In the genomic region with DNA sequence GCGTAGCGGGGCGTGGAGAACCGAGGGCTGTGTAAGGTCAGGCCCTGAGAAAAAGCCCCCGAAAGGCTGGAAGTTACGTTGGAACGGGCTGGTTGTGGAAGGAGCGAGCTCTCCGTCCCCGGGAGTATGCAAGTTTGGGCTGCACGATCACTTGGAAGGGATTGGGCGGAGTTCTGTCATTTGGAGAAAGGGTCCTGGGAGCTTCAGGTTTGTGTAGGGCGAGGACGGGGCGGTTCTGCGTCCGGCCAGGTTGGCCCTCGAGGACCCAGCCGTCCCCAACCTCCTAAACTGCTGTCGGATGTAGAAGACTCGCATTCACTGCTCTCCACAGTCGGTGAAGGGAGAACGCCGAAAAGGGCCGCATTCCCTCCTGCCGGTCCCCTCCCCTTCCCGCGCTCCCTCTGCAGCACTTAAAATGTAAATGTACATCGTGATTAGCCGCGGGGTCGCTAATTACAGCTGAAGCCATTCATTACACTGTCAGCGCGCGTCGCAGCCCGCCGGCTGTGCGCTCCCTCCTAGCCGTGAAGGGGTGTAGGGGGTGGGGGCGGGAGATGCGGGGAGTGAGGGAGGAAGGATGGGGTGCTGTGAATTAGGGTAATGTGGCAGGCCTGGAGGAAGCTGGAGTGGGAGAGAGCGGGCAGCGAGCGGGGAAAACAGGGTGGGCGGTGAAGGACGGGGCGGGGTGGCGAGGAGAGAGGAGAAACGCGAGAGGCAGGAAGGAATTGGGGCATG, we compare ENCODE assay signal across 10 cellular contexts. TPM values are rescaled to one million over a fixed set of nuclear protein-coding genes. Genes with fewer than 3 reads are reported as not detected.
A peak's percentile ranks its signal among the peaks of the same experiment; 100 is the strongest.
DNase-seq lines count a peak whose midpoint lies in the region; ATAC-seq and TF ChIP-seq lines count a peak whose summit lies in the region.
"Had no signal": no experiment of that assay in that cellular context is flagged by ENCODE, and none has a peak within 500 bp of the region (broad histone marks: within the 10 kb centered on the region; RNA-seq: fewer than 3 reads in every experiment).

No MANE protein-coding gene starts in this region.

- H2BK15ac ChIP-seq in H9 (ENCODE audit: low read depth, low read length): no peak overlapping the region

- H3K9me3 ChIP-seq in H9 (ENCODE audit: control insufficient read depth, low read depth, low read length) (no peaks in the 10 kb centered on the region), iPS-15b (ENCODE audit: control insufficient read depth, insufficient read depth, low read length) (no peaks in the 10 kb centered on the region), gastrocnemius medialis (no peaks in the 10 kb centered on the region)

- CTCF ChIA-PET in activated CD8-positive, alpha-beta T cell treated with anti-CD3 and anti-CD28 coated beads, Interleukin-2, amount 10 ng/mL, durations not matched to agents 7 days and 5 days (lab: Charles Lee): interaction anchor here (1.4 to 2.8 kb wide), 5 partner anchors 19 to 188 kb away, joined by 3 to 9 read pairs (median 7); no protein-coding TSS in a partner anchor

- no CpG with 5 or more reads among the region's 51 CpGs for WGBS in H9 (ENCODE audit: extremely low coverage, insufficient read length, low lambda C conversion rate)

- no peak for TF ChIP-seq POLR2A in gastrocnemius medialis (IDR thresholded peaks at IDR 0.05)

- in situ Hi-C loops in gastrocnemius medialis (cut with MboI; ENCODE audit: low sequenced_read_pairs in 4 of 4): no loop called here

- H2BK120ac ChIP-seq in H9 (ENCODE audit: low read depth, low read length, poor library complexity, severe bottlenecking): no peak overlapping the region

- no peak overlapping the region for H3T11ph ChIP-seq in H9 (ENCODE audit: low read length)

- peak overlapping the region; percentile 72 for H3K4me2 ChIP-seq in H9 (ENCODE audit: insufficient read depth, insufficient read length, low read length)

- peaks cover 87% of the 10 kb centered on the region for H3K27me3 Mint-ChIP-seq in H9 (ENCODE audit: low read depth)
- peaks cover 55% of the 10 kb centered on the region for H3K27me3 Mint-ChIP-seq in activated CD8-positive, alpha-beta T cell treated with anti-CD3 and anti-CD28 coated beads, Interleukin-2, amount 10 ng/mL, durations not matched to agents 7 days and 5 days (ENCODE audit: low read depth)

- H3K36me3 Mint-ChIP-seq in H9 (ENCODE audit: insufficient read depth in 1 of 3, low read depth in 3 of 3): peaks cover 0 to 2% (median 0%) of the 10 kb centered on the region in 3 experiments; a peak in 2 of 7 replicates
- H3K36me3 Mint-ChIP-seq in activated CD8-positive, alpha-beta T cell treated with anti-CD3 and anti-CD28 coated beads, Interleukin-2, amount 10 ng/mL, durations not matched to agents 7 days and 5 days (ENCODE audit: low read depth): peaks cover 3% of the 10 kb centered on the region

- peaks cover 34% of the 10 kb centered on the region for H3K23me2 ChIP-seq in H9 (ENCODE audit: insufficient read length, low read depth, low read length, poor library complexity, severe bottlenecking)

- peaks cover 3% of the 10 kb centered on the region; the same call in 1 of the 2 replicates for H3K79me2 ChIP-seq in H9 (ENCODE audit: insufficient read depth, low read length)

- no peak overlapping the region for H3K14ac ChIP-seq in H9 (ENCODE audit: insufficient read depth, low read length)

- H2BK5ac ChIP-seq in H9 (ENCODE audit: insufficient read length, low read length): no peak overlapping the region

- H3K23ac ChIP-seq in H9 (ENCODE audit: insufficient read length, low read depth, low read length): no peak overlapping the region

- H3K4me3 Mint-ChIP-seq in H9: peak overlapping the region; percentile 60 to 84
- peak overlapping the region; percentile 8 for H3K4me3 Mint-ChIP-seq in activated CD8-positive, alpha-beta T cell treated with anti-CD3 and anti-CD28 coated beads, Interleukin-2, amount 10 ng/mL, durations not matched to agents 7 days and 5 days

- H3K4me1 ChIP-seq in H9 (ENCODE audit: insufficient read depth, low read length): no peaks in the 10 kb centered on the region; the same call in 1 of the 2 replicates
- H3K4me1 ChIP-seq in iPS-15b (ENCODE audit: control insufficient read depth, insufficient read depth, low read length): no peaks in the 10 kb centered on the region
- peaks cover 15 to 25% of the 10 kb centered on the region in 2 donors for H3K4me1 ChIP-seq in gastrocnemius medialis

- H3K27ac ChIP-seq in H9 (ENCODE audit: insufficient read length, low read depth, low read length): no peak overlapping the region
- H3K27ac ChIP-seq in gastrocnemius medialis: peak overlapping the region in 1 of 4 donors; percentile 67

- H3K79me1 ChIP-seq in H9 (ENCODE audit: insufficient read depth, low read depth, low read length, poor library complexity, severe bottlenecking): no peaks in the 10 kb centered on the region

- peaks cover 22 to 32% of the 10 kb centered on the region in 2 experiments for H3K4me1 Mint-ChIP-seq in H9
- H3K4me1 Mint-ChIP-seq in activated CD8-positive, alpha-beta T cell treated with anti-CD3 and anti-CD28 coated beads, Interleukin-2, amount 10 ng/mL, durations not matched to agents 7 days and 5 days (ENCODE audit: low read depth): peaks cover 50% of the 10 kb centered on the region

- no peak overlapping the region for H3K18ac ChIP-seq in H9 (ENCODE audit: insufficient read length, low read depth, low read length)

- H4K20me1 ChIP-seq in H9 (ENCODE audit: control insufficient read depth, insufficient read depth, insufficient read length): no peaks in the 10 kb centered on the region

- H3K36me3 ChIP-seq in iPS-15b (ENCODE audit: control insufficient read depth, insufficient read depth, low read length) (peaks cover 3% of the 10 kb centered on the region), gastrocnemius medialis (no peaks in the 10 kb centered on the region)

- no peak overlapping the region for H3K4ac ChIP-seq in H9 (ENCODE audit: low read depth, low read length)

- H2AFZ ChIP-seq in H9 (ENCODE audit: low read length): no peak overlapping the region

- no peak for ATAC-seq in activated CD8-positive, alpha-beta T cell treated with anti-CD3 and anti-CD28 coated beads, Interleukin-2, amount 10 ng/mL, durations not matched to agents 7 days and 5 days
- ATAC-seq in gastrocnemius medialis (no peak), HG02763 (IDR thresholded peaks at IDR 0.05; ENCODE audit: unreplicated experiment) (no peak), HG03095 (IDR thresholded peaks at IDR 0.05; ENCODE audit: unreplicated experiment) (no peak), GM19351 (IDR thresholded peaks at IDR 0.05; ENCODE audit: unreplicated experiment) (no peak)
- ATAC-seq: K562 had no signal

- no peak overlapping the region for H3K56ac ChIP-seq in H9 (ENCODE audit: insufficient read length, low read depth, low read length)

- H4K91ac ChIP-seq in H9 (ENCODE audit: insufficient read length, low read depth, low read length): no peak overlapping the region

- POLR2A ChIA-PET in activated CD8-positive, alpha-beta T cell treated with anti-CD3 and anti-CD28 coated beads, Interleukin-2, amount 10 ng/mL, durations not matched to agents 7 days and 5 days (lab: Charles Lee): interaction anchor here (0.9 to 1.8 kb wide), 2 partner anchors 57 to 64 kb away, joined by 4 to 5 read pairs; partner anchors contain the start of gene PPCDC

- no peak overlapping the region for H3K9ac ChIP-seq in H9 (ENCODE audit: extremely low read depth, insufficient read length, low read length)
- H3K9ac ChIP-seq in iPS-15b (ENCODE audit: low read depth, low read length): no peak overlapping the region

- no peak overlapping the region for H2AK5ac ChIP-seq in H9 (ENCODE audit: insufficient read length, low read length)

- intact Hi-C loops in gastrocnemius medialis (cut with DNase I; ENCODE audit: low total_unique reads): no loop called here

- H4K8ac ChIP-seq in H9 (replicated peaks; ENCODE audit: insufficient read length, low read depth, low read length): no peak overlapping the region

- H3K4me3 ChIP-seq in iPS-15b (ENCODE audit: low read depth, low read length) (peak overlapping the region; percentile 91), gastrocnemius medialis (peak overlapping the region; percentile 58 to 76 (median 68))
- H3K4me3 ChIP-seq: K562 had no signal

- no peak overlapping the region; a peak in 1 of 7 replicates for H3K27ac Mint-ChIP-seq in H9
- no peak overlapping the region for H3K27ac Mint-ChIP-seq in activated CD8-positive, alpha-beta T cell treated with anti-CD3 and anti-CD28 coated beads, Interleukin-2, amount 10 ng/mL, durations not matched to agents 7 days and 5 days

- no peak overlapping the region for H4K5ac ChIP-seq in H9 (ENCODE audit: insufficient read length, low read depth, low read length)

- no peak overlapping the region for H2BK20ac ChIP-seq in H9 (ENCODE audit: low read depth, low read length, poor library complexity, severe bottlenecking)

- H3K27me3 ChIP-seq in H9 (ENCODE audit: insufficient read depth, low read length) (peaks cover 11% of the 10 kb centered on the region; the same call in 1 of the 2 replicates), iPS-15b (ENCODE audit: control insufficient read depth, insufficient read depth, low read length) (peaks cover 25% of the 10 kb centered on the region), gastrocnemius medialis (peaks cover 46 to 50% (median 49%) of the 10 kb centered on the region in 3 donors)

- H2BK12ac ChIP-seq in H9 (ENCODE audit: insufficient read length, low read depth, low read length): no peak overlapping the region

- no peaks in the 10 kb centered on the region for H3K9me3 Mint-ChIP-seq in H9
- H3K9me3 Mint-ChIP-seq in activated CD8-positive, alpha-beta T cell treated with anti-CD3 and anti-CD28 coated beads, Interleukin-2, amount 10 ng/mL, durations not matched to agents 7 days and 5 days (ENCODE audit: insufficient read depth): no peaks in the 10 kb centered on the region

- TF ChIP-seq CTCF in H9 (conservative IDR thresholded peaks at IDR 0.05) (no peak), gastrocnemius medialis (IDR thresholded peaks at IDR 0.05 in 4 of 5, conservative IDR thresholded peaks at IDR 0.05 in 1 of 5) (no peak)

- peak; percentile 63 for DNase-seq in H9
- no peak for DNase-seq in activated CD8-positive, alpha-beta T cell treated with anti-CD3 and anti-CD28 coated beads, Interleukin-2, amount 10 ng/mL, durations not matched to agents 7 days and 5 days
- DNase-seq in gastrocnemius medialis: no peak
- DNase-seq in NCI-H128 (lab: John Stamatoyannopoulos, UW; ENCODE audit: unreplicated experiment): no peak
- DNase-seq: activated CD4-positive, alpha-beta T cell treated with anti-CD3 and anti-CD28 coated beads, Interleukin-2, amount 50 U/mL, for 4 hours had no signal

RNA-seq across cellular contexts. Expression of gene RPP25, which starts 2.5 kb away (rescaled TPM):
- 12.6 and 13.0 TPM in 2 replicates for total RNA-seq in H9 (2021)
- 1 to 10 TPM; 6.5 to 7.2 TPM for total RNA-seq in activated CD8-positive, alpha-beta T cell treated with anti-CD3 and anti-CD28 coated beads, Interleukin-2, amount 10 ng/mL, durations not matched to agents 7 days and 5 days
- total RNA-seq in gastrocnemius medialis: 1 to 10 TPM; 1.0 to 5.1 (median 1.9) TPM

RNA-seq across cellular contexts. Expression of gene COX5A, which starts 21.2 kb away (rescaled TPM):
- 331 and 336 TPM in 2 replicates for total RNA-seq in H9 (2021)
- 100 to 1,000 TPM; 305 to 313 TPM for total RNA-seq in activated CD8-positive, alpha-beta T cell treated with anti-CD3 and anti-CD28 coated beads, Interleukin-2, amount 10 ng/mL, durations not matched to agents 7 days and 5 days
- 100 to 1,000 TPM; 425 to 558 (median 512) TPM for total RNA-seq in gastrocnemius medialis

RNA-seq across cellular contexts. Expression of gene SCAMP5, which starts 36.3 kb away (rescaled TPM):
- total RNA-seq in H9 (2021) (45.8 and 47.8 TPM in 2 replicates), gastrocnemius medialis (under 1 TPM in 1 of 4 donors, not detected in 3; 0.47 TPM)
- 1 to 10 TPM; 1.1 TPM for total RNA-seq in activated CD8-positive, alpha-beta T cell treated with anti-CD3 and anti-CD28 coated beads, Interleukin-2, amount 10 ng/mL, durations not matched to agents 7 days and 5 days

RNA-seq across cellular contexts. Expression of gene FAM219B, which starts 52.4 kb away (rescaled TPM):
- total RNA-seq in H9 (2021) (60.3 and 69.0 TPM in 2 replicates), gastrocnemius medialis (10 to 100 TPM; 28.2 to 32.9 (median 31.2) TPM)
- 10 to 100 TPM; 61.3 to 72.5 TPM for total RNA-seq in activated CD8-positive, alpha-beta T cell treated with anti-CD3 and anti-CD28 coated beads, Interleukin-2, amount 10 ng/mL, durations not matched to agents 7 days and 5 days

Comparison
In these comparisons a context has a peak if more than half of its experiments do, and no peak if none do; other contexts are left out.
1. RNA of gene SCAMP5, which starts 36.3 kb away (total RNA-seq): 45.8 to 47.8 TPM in H9; 1.1 TPM in activated CD8-positive, alpha-beta T cell treated with anti-CD3 and anti-CD28 coated beads, Interleukin-2, amount 10 ng/mL, durations not matched to agents 7 days and 5 days and 0.47 TPM in gastrocnemius medialis; every median in the first group is over 10 times any median in the second.